In genomic region chr3:123119388-123119787, GRCh38 we compare ENCODE assay signal across 12 cellular contexts. TPM values are rescaled to one million over a fixed set of nuclear protein-coding genes. Genes with fewer than 3 reads are reported as not detected.
A peak's percentile ranks its signal among the peaks of the same experiment; 100 is the strongest.
DNase-seq lines count a peak whose midpoint lies in the region; ATAC-seq and TF ChIP-seq lines count a peak whose summit lies in the region.
"Had no signal": no experiment of that assay in that cellular context is flagged by ENCODE, and none has a peak within 500 bp of the region (broad histone marks: within the 10 kb centered on the region; RNA-seq: fewer than 3 reads in every experiment).

No MANE protein-coding gene starts in this region.

- H3K4me2 ChIP-seq in GM23338 (no peak overlapping the region), Loucy (ENCODE audit: low read depth, low read length, poor library complexity, severe bottlenecking) (no peak overlapping the region)

- H3K27ac ChIP-seq in GM23338 (ENCODE audit: low read depth) = no peak overlapping the region
- peak overlapping the region; percentile 2 for H3K27ac ChIP-seq in cingulate gyrus (ENCODE audit: low read depth, low read length)
- H3K27ac ChIP-seq in spleen = no peak overlapping the region
- H3K27ac ChIP-seq: C4-2B had no signal

- H3K4me1 Mint-ChIP-seq in GM23338 = peaks cover 12% of the 10 kb centered on the region
- H3K4me1 Mint-ChIP-seq: IgD-negative memory B cell had no signal

- H3K9me2 ChIP-seq in GM23338 (ENCODE audit: insufficient read depth) = no peaks in the 10 kb centered on the region
- H3K9me2 ChIP-seq in Loucy (replicated peaks; ENCODE audit: low read depth, low read length) = no peaks in the 10 kb centered on the region

- H3K4me1 ChIP-seq in GM23338 (ENCODE audit: insufficient read depth) = peaks cover 4% of the 10 kb centered on the region; the same call in 1 of the 2 replicates
- peaks cover 14% of the 10 kb centered on the region for H3K4me1 ChIP-seq in Loucy (ENCODE audit: insufficient read depth, low read length, poor library complexity, severe bottlenecking)
- H3K4me1 ChIP-seq in spleen = peaks cover 0 to 7% (median 0%) of the 10 kb centered on the region in 6 donors
- H3K4me1 ChIP-seq: Caco-2 had no signal

- intact Hi-C loops in spleen (cut with DNase I; ENCODE audit: low total_unique reads) = no loop called here

- H3K27ac Mint-ChIP-seq in GM23338 = no peak overlapping the region
- H3K27ac Mint-ChIP-seq: CD4-positive, alpha-beta T cell had no signal

- H3K27me3 Mint-ChIP-seq in GM23338 (ENCODE audit: insufficient read depth, low read depth, poor library complexity) = peaks cover 9% of the 10 kb centered on the region
- H3K27me3 Mint-ChIP-seq: CD4-positive, alpha-beta T cell; IgD-negative memory B cell had no signal

- H3K9me3 Mint-ChIP-seq in GM23338 = no peaks in the 10 kb centered on the region
- H3K9me3 Mint-ChIP-seq: CD4-positive, alpha-beta T cell; IgD-negative memory B cell had no signal

- no peaks in the 10 kb centered on the region for H3K27me3 ChIP-seq in GM23338 (ENCODE audit: insufficient read depth)
- no peaks in the 10 kb centered on the region for H3K27me3 ChIP-seq in Loucy (ENCODE audit: insufficient read depth, low read length, poor library complexity, severe bottlenecking)
- H3K27me3 ChIP-seq in spleen (replicated peaks in 1 of 7) = no peaks in the 10 kb centered on the region

- H3K9me3 ChIP-seq in Loucy (ENCODE audit: insufficient read depth, low read depth, low read length) = no peaks in the 10 kb centered on the region
- no peaks in the 10 kb centered on the region for H3K9me3 ChIP-seq in spleen
- H3K9me3 ChIP-seq: Caco-2 had no signal

- ATAC-seq in GM23338 = peak; percentile 60
- no peak for ATAC-seq in HG03196 (IDR thresholded peaks at IDR 0.05; ENCODE audit: unreplicated experiment)

- no peaks in the 10 kb centered on the region for H3K79me2 ChIP-seq in GM23338 (replicated peaks; ENCODE audit: insufficient read depth)
- peaks cover 15% of the 10 kb centered on the region; the same call in 1 of the 2 replicates for H3K79me2 ChIP-seq in Loucy (ENCODE audit: insufficient read depth, low read length)

- TF ChIP-seq CTCF in GM23338 (conservative IDR thresholded peaks at IDR 0.05; ENCODE audit: low read depth in 2 of 2) (0 out of 4 replicates have a peak, but pooled peaks of 1 of the 2 experiments have one; percentile 13), Loucy (conservative IDR thresholded peaks at IDR 0.05; ENCODE audit: low read length) (peak; percentile 17; the same call in 1 of the 2 replicates), spleen (IDR thresholded peaks at IDR 0.05 in 8 of 11, conservative IDR thresholded peaks at IDR 0.05 in 3 of 11) (no peak)

- H4K20me1 ChIP-seq in GM23338 (replicated peaks; ENCODE audit: insufficient read depth) (no peaks in the 10 kb centered on the region; the same call in none of the 2 replicates), Loucy (ENCODE audit: insufficient read depth, low read length, poor library complexity, severe bottlenecking) (no peaks in the 10 kb centered on the region)

- H3F3A ChIP-seq in GM23338 (replicated peaks; ENCODE audit: low read depth) (no peaks in the 10 kb centered on the region), Loucy (ENCODE audit: low read depth) (no peaks in the 10 kb centered on the region)

- 92 to 98% (median 96%) methylated on average over 4 of the region's 4 CpGs for WGBS in spleen, 5 donors

- no peak overlapping the region for H3K9ac ChIP-seq in Loucy (ENCODE audit: low read depth, low read length, poor library complexity, severe bottlenecking)

- H3K36me3 ChIP-seq in GM23338 (ENCODE audit: insufficient read depth) = peaks cover 7% of the 10 kb centered on the region
- peaks cover 94% of the 10 kb centered on the region for H3K36me3 ChIP-seq in Loucy (ENCODE audit: insufficient read depth, low read length)
- peaks cover 0 to 99% (median 32%) of the 10 kb centered on the region in 6 donors for H3K36me3 ChIP-seq in spleen

- peaks cover 28% of the 10 kb centered on the region; the same call in 2 of the 3 replicates for H3K36me3 Mint-ChIP-seq in GM23338 (ENCODE audit: low read depth)

- DNase-seq in GM23338 (ENCODE audit: low spot score) (no peak), spleen (peak; percentile 47), HuH-7 (ENCODE audit: low spot score) (no peak), hepatic stellate cell (ENCODE audit: low spot score) (no peak)
- DNase-seq: ACHN; Caco-2; CD4-positive, alpha-beta T cell had no signal

- no peak overlapping the region for H3K4me3 Mint-ChIP-seq in GM23338
- H3K4me3 Mint-ChIP-seq: CD4-positive, alpha-beta T cell had no signal

- no peak for TF ChIP-seq POLR2A in spleen (IDR thresholded peaks at IDR 0.05)

- H3K4me3 ChIP-seq in GM23338 (no peak overlapping the region), Loucy (ENCODE audit: low read length, poor library complexity, severe bottlenecking) (no peak overlapping the region), spleen (no peak overlapping the region)

- no peak overlapping the region for H2AFZ ChIP-seq in GM23338
- H2AFZ ChIP-seq in Loucy (ENCODE audit: low read length) = no peak overlapping the region

TF ChIP-seq in GM23338, 12 proteins besides CTCF, POLR2A, EP300 and RAD21 (continues in another document):
- TF ChIP-seq EZH2 (IDR thresholded peaks at IDR 0.05; ENCODE audit: low read depth, unreplicated experiment) = no peak
- no peak for TF ChIP-seq ETS1 (IDR thresholded peaks at IDR 0.05)
- no peak for TF ChIP-seq NANOG (IDR thresholded peaks at IDR 0.05; ENCODE audit: borderline replicate concordance)
- TF ChIP-seq EZH2phosphoT487 (IDR thresholded peaks at IDR 0.05; ENCODE audit: unreplicated experiment) = no peak
- no peak for TF ChIP-seq ZNF114 (CRISPR knock-in tag; IDR thresholded peaks at IDR 0.05)
- no peak for TF ChIP-seq REST (IDR thresholded peaks at IDR 0.05; ENCODE audit: unreplicated experiment)

RNA-seq across cellular contexts. Expression of gene PDIA5, which starts 52.6 kb away (rescaled TPM):
- 26.4 and 28.1 TPM in 2 replicates for total RNA-seq in GM23338 (2014; rRNA removed; shearing (Covaris generic))
- 22.9 and 23.2 TPM in 2 replicates for polyA plus RNA-seq in GM23338 (2016; fragmentation: Nextera tagmentation; extraction: Ambion mirVana)
- 10 to 100 TPM; 16.9 to 30.2 (median 22.1) TPM for total RNA-seq in spleen
- 1 to 10 TPM; 5.8 to 8.9 (median 7.3) TPM for polyA plus RNA-seq in spleen
